23 cellular contexts compared by ENCODE assay signal in genomic region chr22:50602338-50602700, GRCh38. TPM values are rescaled to one million over a fixed set of nuclear protein-coding genes. Genes with fewer than 3 reads are reported as not detected.
DNase-seq lines count a peak whose midpoint lies in the region; ATAC-seq and TF ChIP-seq lines count a peak whose summit lies in the region.
"Had no signal": no experiment of that assay in that cellular context is flagged by ENCODE, and none has a peak within 500 bp of the region (broad histone marks: within the 10 kb centered on the region; RNA-seq: fewer than 3 reads in every experiment).

No MANE protein-coding gene starts in this region.

- H4K20me1 ChIP-seq in neural cell (ENCODE audit: insufficient read depth): no peaks in the 10 kb centered on the region

- no peak for TF ChIP-seq RAD21 in neural cell (conservative IDR thresholded peaks at IDR 0.05)

- H3K4me2 ChIP-seq in neural cell (ENCODE audit: low read length): no peak overlapping the region
- H3K4me2 ChIP-seq: BLaER1 treated with 17β-estradiol and CSF1 and Interleukin-3, amounts not matched to agents 10 nM and 100 nM had no signal

- H3K27me3 ChIP-seq in H7 (ENCODE audit: control insufficient read depth, insufficient read depth, low read length) (peaks cover 31% of the 10 kb centered on the region), neural cell (ENCODE audit: insufficient read depth, low read depth, low read length) (no peaks in the 10 kb centered on the region)

- H3K4me1 Mint-ChIP-seq in T-helper 1 cell treated with Interleukin-12 subunit alpha and Interleukin-12 subunit beta and Interleukin-4 antibody, amounts not matched to agents 30 μg/mL and 1 μg/mL, for 36 hours (ENCODE audit: low read depth): peaks cover 5% of the 10 kb centered on the region
- H3K4me1 Mint-ChIP-seq in effector memory CD8-positive, alpha-beta T cell (ENCODE audit: low read depth in 2 of 2): peaks cover 2 to 7% of the 10 kb centered on the region in 2 donors

- H3K27ac Mint-ChIP-seq in T-helper 1 cell treated with Interleukin-12 subunit alpha and Interleukin-12 subunit beta and Interleukin-4 antibody, amounts not matched to agents 30 μg/mL and 1 μg/mL, for 36 hours: peak overlapping the region; percentile 23
- no peak overlapping the region for H3K27ac Mint-ChIP-seq in effector memory CD8-positive, alpha-beta T cell
- H3K27ac Mint-ChIP-seq: activated naive CD8-positive, alpha-beta T cell treated with anti-CD3 and anti-CD28 coated beads, Interleukin-2, amount 10 ng/mL, durations not matched to agents 7 days and 5 days had no signal

- H3K36me3 Mint-ChIP-seq in T-helper 1 cell treated with Interleukin-12 subunit alpha and Interleukin-12 subunit beta and Interleukin-4 antibody, amounts not matched to agents 30 μg/mL and 1 μg/mL, for 36 hours (ENCODE audit: low read depth): peaks cover 1% of the 10 kb centered on the region
- no peaks in the 10 kb centered on the region for H3K36me3 Mint-ChIP-seq in effector memory CD8-positive, alpha-beta T cell (ENCODE audit: insufficient read depth)
- H3K36me3 Mint-ChIP-seq: activated naive CD8-positive, alpha-beta T cell treated with anti-CD3 and anti-CD28 coated beads, Interleukin-2, amount 10 ng/mL, durations not matched to agents 7 days and 5 days had no signal

- no peaks in the 10 kb centered on the region for H3K9me3 ChIP-seq in neural cell (ENCODE audit: low read length)
- H3K9me3 ChIP-seq: mucosa of descending colon, Peyer's patch had no signal

- no peak for TF ChIP-seq CTCF in neural cell (IDR thresholded peaks at IDR 0.05; ENCODE audit: poor library complexity, severe bottlenecking)

- no peaks in the 10 kb centered on the region for H3K9me2 ChIP-seq in neural cell (ENCODE audit: insufficient read depth, low read length)

- no peak overlapping the region for H3K27ac ChIP-seq in neural cell (ENCODE audit: low read length)
- H3K27ac ChIP-seq: BLaER1 treated with 17β-estradiol and CSF1 and Interleukin-3, amounts not matched to agents 10 nM and 100 nM; cardiac muscle cell; Peyer's patch had no signal

- H3K9me3 Mint-ChIP-seq in T-helper 1 cell treated with Interleukin-12 subunit alpha and Interleukin-12 subunit beta and Interleukin-4 antibody, amounts not matched to agents 30 μg/mL and 1 μg/mL, for 36 hours: no peaks in the 10 kb centered on the region
- no peaks in the 10 kb centered on the region for H3K9me3 Mint-ChIP-seq in effector memory CD8-positive, alpha-beta T cell
- H3K9me3 Mint-ChIP-seq: activated naive CD8-positive, alpha-beta T cell treated with anti-CD3 and anti-CD28 coated beads, Interleukin-2, amount 10 ng/mL, durations not matched to agents 7 days and 5 days had no signal

- no peak for ATAC-seq in effector memory CD8-positive, alpha-beta T cell (replicated peaks)
- ATAC-seq in HG02840 (IDR thresholded peaks at IDR 0.05; ENCODE audit: low FRiP score, unreplicated experiment): no peak
- ATAC-seq: mucosa of descending colon had no signal

- H3K79me2 ChIP-seq in neural cell (replicated peaks; ENCODE audit: insufficient read depth, low read length): no peaks in the 10 kb centered on the region

- peaks cover 44% of the 10 kb centered on the region for H3K27me3 Mint-ChIP-seq in T-helper 1 cell treated with Interleukin-12 subunit alpha and Interleukin-12 subunit beta and Interleukin-4 antibody, amounts not matched to agents 30 μg/mL and 1 μg/mL, for 36 hours (ENCODE audit: low read depth)
- H3K27me3 Mint-ChIP-seq in effector memory CD8-positive, alpha-beta T cell: peaks cover 38 to 64% of the 10 kb centered on the region in 2 donors

- no peak for DNase-seq in T-helper 1 cell
- peak; percentile 31 for DNase-seq in H7
- no peak for DNase-seq in effector memory CD8-positive, alpha-beta T cell
- DNase-seq in retina: no peak
- no peak for DNase-seq in activated CD4-positive, CD25-positive, alpha-beta regulatory T cell treated with anti-CD3 and anti-CD28 coated beads, Interleukin-2, amount 50 U/mL, for 72 hours
- DNase-seq: 8988T; activated CD4-positive, CD25-positive, alpha-beta regulatory T cell; activated CD8-positive, alpha-beta memory T cell treated with anti-CD3 and anti-CD28 coated beads, Interleukin-2, amount 50 U/mL, for 4 hours; activated naive CD8-positive, alpha-beta T cell treated with anti-CD3 and anti-CD28 coated beads, Interleukin-2, amount 10 ng/mL, durations not matched to agents 7 days and 5 days; effector CD4-positive, alpha-beta T cell; hypothalamus; KBM-7; NCI-H1048; NCI-H2171; Peyer's patch; stimulated activated naive CD4-positive, alpha-beta T cell treated with Interleukin-2 at 50 U/mL for 16 hours had no signal

- no peak for TF ChIP-seq EP300 in neural cell (conservative IDR thresholded peaks at IDR 0.05; ENCODE audit: poor library complexity, severe bottlenecking)

- H3K9ac ChIP-seq in neural cell (ENCODE audit: low read length): peak overlapping the region; percentile 89
- H3K9ac ChIP-seq: BLaER1 treated with 17β-estradiol and CSF1 and Interleukin-3, amounts not matched to agents 10 nM and 100 nM had no signal

- H2AFZ ChIP-seq in neural cell (ENCODE audit: low read depth, low read length): no peak overlapping the region

- H3F3A ChIP-seq in neural cell (ENCODE audit: insufficient read depth, low read length, poor library complexity, severe bottlenecking): no peaks in the 10 kb centered on the region

- H3K4me3 Mint-ChIP-seq in T-helper 1 cell treated with Interleukin-12 subunit alpha and Interleukin-12 subunit beta and Interleukin-4 antibody, amounts not matched to agents 30 μg/mL and 1 μg/mL, for 36 hours: peak overlapping the region; percentile 73
- peak overlapping the region; percentile 44 to 56 for H3K4me3 Mint-ChIP-seq in effector memory CD8-positive, alpha-beta T cell

- H3K36me3 ChIP-seq in H7 (replicated peaks; ENCODE audit: control insufficient read depth, insufficient read depth, low read length) (no peaks in the 10 kb centered on the region), neural cell (ENCODE audit: insufficient read depth, low read length) (no peaks in the 10 kb centered on the region)
- H3K36me3 ChIP-seq: BLaER1 treated with 17β-estradiol and CSF1 and Interleukin-3, amounts not matched to agents 10 nM and 100 nM; cardiac muscle cell; Peyer's patch had no signal

- no peak overlapping the region for H3K4me3 ChIP-seq in H7 (ENCODE audit: insufficient read depth, low read depth, low read length)
- H3K4me3 ChIP-seq in neural cell (ENCODE audit: low read length): peak overlapping the region; percentile 93
- H3K4me3 ChIP-seq: BLaER1 treated with 17β-estradiol and CSF1 and Interleukin-3, amounts not matched to agents 10 nM and 100 nM; cardiac muscle cell; mucosa of descending colon; Peyer's patch had no signal

TF ChIP-seq in neural cell, 6 proteins besides CTCF, POLR2A, EP300 and RAD21:
- no peak for TF ChIP-seq TAF1 (IDR thresholded peaks at IDR 0.05; ENCODE audit: low read depth)
- TF ChIP-seq SMC3 (conservative IDR thresholded peaks at IDR 0.05; ENCODE audit: poor library complexity): no peak
- TF ChIP-seq REST (IDR thresholded peaks at IDR 0.05; ENCODE audit: borderline replicate concordance): no peak
- no peak for TF ChIP-seq EZH2 (IDR thresholded peaks at IDR 0.05; ENCODE audit: borderline replicate concordance, insufficient read depth, low read length, poor library complexity, severe bottlenecking)
- no peak for TF ChIP-seq MXI1 (conservative IDR thresholded peaks at IDR 0.05; ENCODE audit: poor library complexity, severe bottlenecking)
- no peak for TF ChIP-seq POLR2AphosphoS5 (IDR thresholded peaks at IDR 0.05)

RNA-seq across cellular contexts. Expression of gene MAPK8IP2, which starts 1.7 kb away (rescaled TPM):
- 1.7 and 3.4 TPM in 2 replicates for total RNA-seq in H7 (2014; rRNA removed; shearing (Covaris generic))
- polyA plus RNA-seq in neural cell: 48.0 and 54.5 TPM in 2 replicates
- polyA minus RNA-seq in neural cell: 63.2 and 71.1 TPM in 2 replicates

RNA-seq across cellular contexts. Expression of gene CHKB, which starts 19.7 kb away (rescaled TPM):
- total RNA-seq in H7 (2014; rRNA removed; shearing (Covaris generic)): 42.1 and 54.5 TPM in 2 replicates
- 170 and 173 TPM in 2 replicates for polyA plus RNA-seq in neural cell
- 43.5 and 47.5 TPM in 2 replicates for polyA minus RNA-seq in neural cell

RNA-seq across cellular contexts. Expression of gene CPT1B, which starts 24.1 kb away (rescaled TPM):
- total RNA-seq in H7 (2014; rRNA removed; shearing (Covaris generic)): 24.0 and 27.6 TPM in 2 replicates
- 72.4 and 75.1 TPM in 2 replicates for polyA plus RNA-seq in neural cell
- 14.6 and 17.9 TPM in 2 replicates for polyA minus RNA-seq in neural cell

RNA-seq across cellular contexts. Expression of gene ARSA, which starts 25.6 kb away (rescaled TPM):
- 9.5 and 11.3 TPM in 2 replicates for total RNA-seq in H7 (2014; rRNA removed; shearing (Covaris generic))
- polyA plus RNA-seq in neural cell: 32.5 and 41.4 TPM in 2 replicates
- 12.7 and 14.1 TPM in 2 replicates for polyA minus RNA-seq in neural cell

RNA-seq across cellular contexts. Expression of gene SYCE3, which starts 39.6 kb away (rescaled TPM):
- total RNA-seq in H7 (2014; rRNA removed; shearing (Covaris generic)): not detected in 2 replicates
- not detected in 2 replicates for polyA plus RNA-seq in neural cell
- not detected in 2 replicates for polyA minus RNA-seq in neural cell
- total RNA-seq: cardiac muscle cell, mucosa of descending colon, Peyer's patch, posterior vena cava had no signal
- polyA plus RNA-seq: cardiac muscle cell had no signal
